ENCODE assay signal across 34 cellular contexts in the genomic region with DNA sequence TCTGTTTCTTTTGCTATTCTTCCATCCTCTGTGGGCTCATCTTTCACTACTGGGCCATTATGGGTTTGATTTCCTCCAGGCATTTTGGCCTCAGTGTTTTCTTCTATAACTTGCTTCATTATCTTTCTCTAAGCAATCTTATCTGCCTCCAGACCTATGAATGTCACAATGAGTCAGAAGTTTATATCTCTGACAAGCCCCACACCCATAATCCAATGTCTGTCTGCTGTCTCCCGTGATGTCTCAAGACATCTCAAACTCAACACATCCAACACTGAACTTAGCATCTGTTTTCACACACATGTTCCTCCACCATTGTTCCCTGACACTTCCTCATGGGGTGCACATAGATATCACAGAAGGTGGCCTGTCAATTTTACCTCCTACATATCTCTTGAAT. TPM values are rescaled to one million over a fixed set of nuclear protein-coding genes. Genes with fewer than 3 reads are reported as not detected.
"Had no signal": no experiment of that assay in that cellular context is flagged by ENCODE, and none has a peak within 500 bp of the region (broad histone marks: within the 10 kb centered on the region; RNA-seq: fewer than 3 reads in every experiment).

No MANE protein-coding gene starts in this region.

- H3K27ac Mint-ChIP-seq: activated CD4-positive, alpha-beta T cell treated with anti-CD3 and anti-CD28 coated beads for 36 hours; activated CD8-positive, alpha-beta memory T cell treated with anti-CD3 and anti-CD28 coated beads, Interleukin-2, amount 10 ng/mL, durations not matched to agents 7 days and 5 days; activated CD8-positive, alpha-beta T cell treated with anti-CD3 and anti-CD28 coated beads, Interleukin-2, amount 10 ng/mL, durations not matched to agents 7 days and 5 days; activated naive CD8-positive, alpha-beta T cell; activated T-helper 2 cell treated with anti-CD3 and anti-CD28 coated beads, Interferon-gamma antibody, Interleukin-2, Interleukin-4, amounts not matched to agents 10 μg/mL and 5 μg/mL and 100 μg/mL, durations not matched to agents 14 hours and 24 hours and 36 hours; immature natural killer cell; naive thymus-derived CD8-positive, alpha-beta T cell; T-helper 2 cell treated with Interferon-gamma antibody and Interleukin-4, amounts not matched to agents 5 μg/mL and 100 μg/mL, for 36 hours; type B pancreatic cell had no signal

- H3K27me3 ChIP-seq: body of pancreas, cardiac muscle cell, colonic mucosa, dorsolateral prefrontal cortex, gastroesophageal sphincter, left lung, pancreas, vagina had no signal

- H3K4me1 ChIP-seq: colonic mucosa, gastroesophageal sphincter, left lung, pancreas, psoas muscle had no signal

- H3K27ac ChIP-seq: body of pancreas, cardiac muscle cell, colonic mucosa, dorsolateral prefrontal cortex, gastroesophageal sphincter, left lung, pancreas, psoas muscle, thoracic aorta, vagina had no signal

- H3K27me3 Mint-ChIP-seq: activated CD8-positive, alpha-beta memory T cell treated with anti-CD3 and anti-CD28 coated beads, Interleukin-2, amount 10 ng/mL, durations not matched to agents 7 days and 5 days; activated naive CD8-positive, alpha-beta T cell; type B pancreatic cell had no signal

- ATAC-seq: activated CD4-positive, alpha-beta T cell treated with anti-CD3 and anti-CD28 coated beads for 36 hours; activated CD8-positive, alpha-beta memory T cell treated with anti-CD3 and anti-CD28 coated beads, Interleukin-2, amount 10 ng/mL, durations not matched to agents 7 days and 5 days; activated CD8-positive, alpha-beta T cell treated with anti-CD3 and anti-CD28 coated beads, Interleukin-2, amount 10 ng/mL, durations not matched to agents 7 days and 5 days; body of pancreas; gastroesophageal sphincter; left lung; naive thymus-derived CD8-positive, alpha-beta T cell; pancreas; psoas muscle; stimulated activated naive CD8-positive, alpha-beta T cell treated with anti-CD3 and anti-CD28 coated beads, Interleukin-15, Interleukin-2, amounts not matched to agents 100 U/mL and 50 U/mL, for 24 hours had no signal

- H3K9me3 ChIP-seq: body of pancreas, colonic mucosa, gastroesophageal sphincter, left lung, pancreas, psoas muscle, thoracic aorta, vagina had no signal

- H3K9me3 Mint-ChIP-seq: activated T-helper 2 cell treated with anti-CD3 and anti-CD28 coated beads, Interferon-gamma antibody, Interleukin-2, Interleukin-4, amounts not matched to agents 10 μg/mL and 5 μg/mL and 100 μg/mL, durations not matched to agents 14 hours and 24 hours and 36 hours; T-helper 2 cell treated with Interferon-gamma antibody and Interleukin-4, amounts not matched to agents 5 μg/mL and 100 μg/mL, for 36 hours had no signal

- H3K36me3 ChIP-seq: cardiac muscle cell, colonic mucosa, gastroesophageal sphincter, left lung, pancreas, thoracic aorta, vagina had no signal

- H3K4me3 ChIP-seq: body of pancreas, cardiac muscle cell, colonic mucosa, dorsolateral prefrontal cortex, gastroesophageal sphincter, left lung, lung, pancreas, psoas muscle, thoracic aorta, vagina had no signal

- H3K4me3 Mint-ChIP-seq: activated CD4-positive, alpha-beta T cell treated with anti-CD3 and anti-CD28 coated beads for 36 hours; activated CD8-positive, alpha-beta memory T cell treated with anti-CD3 and anti-CD28 coated beads, Interleukin-2, amount 10 ng/mL, durations not matched to agents 7 days and 5 days; activated CD8-positive, alpha-beta T cell treated with anti-CD3 and anti-CD28 coated beads, Interleukin-2, amount 10 ng/mL, durations not matched to agents 7 days and 5 days; activated naive CD8-positive, alpha-beta T cell; immature natural killer cell; naive thymus-derived CD8-positive, alpha-beta T cell; neural crest cell; T-helper 2 cell treated with Interferon-gamma antibody and Interleukin-4, amounts not matched to agents 5 μg/mL and 100 μg/mL, for 36 hours; type B pancreatic cell had no signal

- H3K36me3 Mint-ChIP-seq: activated CD8-positive, alpha-beta memory T cell treated with anti-CD3 and anti-CD28 coated beads, Interleukin-2, amount 10 ng/mL, durations not matched to agents 7 days and 5 days; activated naive CD8-positive, alpha-beta T cell; immature natural killer cell had no signal

- H3K4me1 Mint-ChIP-seq: activated CD8-positive, alpha-beta memory T cell treated with anti-CD3 and anti-CD28 coated beads, Interleukin-2, amount 10 ng/mL, durations not matched to agents 7 days and 5 days; immature natural killer cell; naive thymus-derived CD8-positive, alpha-beta T cell; neural crest cell had no signal

- DNase-seq: activated CD4-positive, alpha-beta T cell treated with anti-CD3 and anti-CD28 coated beads for 36 hours; activated CD4-positive, CD25-positive, alpha-beta regulatory T cell; activated CD8-positive, alpha-beta memory T cell treated with anti-CD3 and anti-CD28 coated beads, Interleukin-2, amount 10 ng/mL, durations not matched to agents 7 days and 5 days; activated CD8-positive, alpha-beta T cell treated with anti-CD3 and anti-CD28 coated beads, Interleukin-2, amount 10 ng/mL, durations not matched to agents 7 days and 5 days; activated T-cell treated with anti-CD3 and anti-CD28 coated beads, Interleukin-2, amount 50 U/mL, for 48 hours; aorta; body of pancreas; cerebellar nuclear complex; colonic mucosa; dorsolateral prefrontal cortex; effector memory CD4-positive, alpha-beta T cell; head of caudate nucleus; hypothalamus; immature natural killer cell; kidney glomerular epithelial cell; left lung; midbrain; naive thymus-derived CD8-positive, alpha-beta T cell; nucleus accumbens; pancreas; psoas muscle; stimulated activated CD4-positive, alpha-beta T cell treated with anti-CD3 and anti-CD28 coated beads, Interleukin-4, amount 100 ng/mL, for 1 hour; stimulated activated naive CD8-positive, alpha-beta T cell treated with anti-CD3 and anti-CD28 coated beads, Interleukin-15, Interleukin-2, amounts not matched to agents 100 U/mL and 50 U/mL, for 24 hours; T-helper 1 cell had no signal

RNA-seq across cellular contexts. Expression of a gene that starts 46.7 kb away (rescaled TPM):
- polyA plus RNA-seq: naive thymus-derived CD8-positive, alpha-beta T cell had no signal
